20 cellular contexts compared by ENCODE assay signal in genomic region chr2:209307161-209308001, GRCh38.
"Had no signal": no experiment of that assay in that cellular context is flagged by ENCODE, and none has a peak within 500 bp of the region (broad histone marks: within the 10 kb centered on the region; RNA-seq: fewer than 3 reads in every experiment).

No MANE protein-coding gene starts in this region.

- H3K36me3 Mint-ChIP-seq: memory B cell; naive thymus-derived CD8-positive, alpha-beta T cell had no signal

- H3K9me3 Mint-ChIP-seq: activated T-cell treated with anti-CD3 and anti-CD28 coated beads, Interleukin-2, amount 50 U/mL, for 72 hours; dendritic cell treated with granulocyte-macrophage colony-stimulating factor and Interleukin-4, amounts not matched to agents 40 ng/mL and 50 ng/mL, for 4 days; memory B cell had no signal

- H3K4me1 ChIP-seq: adrenal gland, gastrocnemius medialis, heart left ventricle, sigmoid colon, thyroid gland, uterus had no signal

- ATAC-seq: activated T-cell treated with anti-CD3 and anti-CD28 coated beads, Interleukin-2, amount 50 U/mL, for 72 hours; esophagus mucosa; gastrocnemius medialis; heart left ventricle; naive thymus-derived CD8-positive, alpha-beta T cell had no signal

- DNase-seq: activated CD4-positive, alpha-beta T cell treated with anti-CD3 and anti-CD28 coated beads, Interleukin-2, amount 50 U/mL, for 1 hour; activated CD4-positive, CD25-positive, alpha-beta regulatory T cell treated with anti-CD3 and anti-CD28 coated beads, Interleukin-2, amount 50 U/mL, for 72 hours; activated effector memory CD4-positive, alpha-beta T cell treated with anti-CD3 and anti-CD28 coated beads, Interleukin-2, amount 50 U/mL, for 16 hours; activated naive CD4-positive, alpha-beta T cell treated with anti-CD3 and anti-CD28 coated beads, Interleukin-2, amount 50 U/mL, for 16 hours; activated T-cell treated with anti-CD3 and anti-CD28 coated beads, Interleukin-2, amount 50 U/mL, for 72 hours; adrenal gland; effector CD8-positive, alpha-beta T cell; gastrocnemius medialis; heart left ventricle; naive thymus-derived CD8-positive, alpha-beta T cell; occipital lobe; sigmoid colon; stimulated activated CD4-positive, alpha-beta T cell treated with anti-CD3 and anti-CD28 coated beads, Interleukin-4, amount 100 ng/mL, for 24 hours; stimulated activated naive CD4-positive, alpha-beta T cell; T1000; thyroid gland; uterus had no signal

- H3K4me1 Mint-ChIP-seq: memory B cell; naive thymus-derived CD8-positive, alpha-beta T cell had no signal

- H3K9me3 ChIP-seq: adrenal gland, gastrocnemius medialis, heart left ventricle, sigmoid colon, thyroid gland, uterus had no signal

- H3K27ac Mint-ChIP-seq: activated T-cell treated with anti-CD3 and anti-CD28 coated beads, Interleukin-2, amount 50 U/mL, for 72 hours; dendritic cell treated with granulocyte-macrophage colony-stimulating factor and Interleukin-4, amounts not matched to agents 40 ng/mL and 50 ng/mL, for 4 days; memory B cell; naive thymus-derived CD8-positive, alpha-beta T cell had no signal

- H3K4me3 Mint-ChIP-seq: activated T-cell treated with anti-CD3 and anti-CD28 coated beads, Interleukin-2, amount 50 U/mL, for 72 hours; dendritic cell treated with granulocyte-macrophage colony-stimulating factor and Interleukin-4, amounts not matched to agents 40 ng/mL and 50 ng/mL, for 4 days; memory B cell; naive thymus-derived CD8-positive, alpha-beta T cell had no signal

- H3K27me3 ChIP-seq: adrenal gland, gastrocnemius medialis, heart left ventricle, sigmoid colon, thyroid gland, uterus had no signal

- H3K27ac ChIP-seq: adrenal gland, gastrocnemius medialis, heart left ventricle, sigmoid colon, thyroid gland, uterus had no signal

- H3K36me3 ChIP-seq: adrenal gland, gastrocnemius medialis, heart left ventricle, sigmoid colon, thyroid gland, uterus had no signal

- H3K4me3 ChIP-seq: adrenal gland, gastrocnemius medialis, heart left ventricle, sigmoid colon, thyroid gland, uterus had no signal
